Comparison of ENCODE assay signal across 24 cellular contexts in the genomic region with DNA sequence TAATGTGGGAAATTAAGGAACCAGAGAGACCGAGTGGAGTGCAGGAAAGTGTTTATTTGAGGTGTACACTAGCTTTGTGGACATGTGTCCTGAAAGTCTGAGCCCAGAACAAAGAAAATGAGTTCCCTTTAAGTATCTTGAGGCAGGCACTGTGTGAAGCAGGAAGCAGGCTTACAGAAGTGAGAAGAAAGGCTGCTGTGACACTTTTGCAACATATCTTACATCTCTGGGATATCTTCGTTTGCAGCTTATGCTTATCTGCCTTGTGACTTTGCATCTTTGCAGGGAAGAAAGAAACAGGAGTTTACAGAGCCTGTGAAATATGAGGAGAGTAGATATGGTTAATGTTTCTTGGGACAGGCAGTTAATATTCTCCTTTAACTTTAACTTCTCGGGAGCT.
"Had no signal": no experiment of that assay in that cellular context is flagged by ENCODE, and none has a peak within 500 bp of the region (broad histone marks: within the 10 kb centered on the region; RNA-seq: fewer than 3 reads in every experiment).

No MANE protein-coding gene starts in this region.

- H3K4me3 Mint-ChIP-seq: dendritic cell treated with granulocyte-macrophage colony-stimulating factor and Interleukin-4, amounts not matched to agents 40 ng/mL and 50 ng/mL, for 4 days; naive thymus-derived CD4-positive, alpha-beta T cell; nephron; neural progenitor cell; stimulated activated naive CD8-positive, alpha-beta T cell treated with anti-CD3 and anti-CD28 coated beads, Interleukin-15, amount 100 ng/mL, for 72 hours had no signal

- H3K4me1 Mint-ChIP-seq: nephron; neural progenitor cell; stimulated activated naive CD8-positive, alpha-beta T cell treated with anti-CD3 and anti-CD28 coated beads, Interleukin-15, amount 100 ng/mL, for 72 hours had no signal

- H3K36me3 Mint-ChIP-seq: naive thymus-derived CD4-positive, alpha-beta T cell; neural progenitor cell had no signal

- ATAC-seq: heart right ventricle; left cardiac atrium; left lung; naive thymus-derived CD4-positive, alpha-beta T cell; right lobe of liver; stimulated activated naive CD8-positive, alpha-beta T cell treated with anti-CD3 and anti-CD28 coated beads, Interleukin-15, amount 100 ng/mL, for 72 hours; upper lobe of right lung had no signal

- H3K27me3 Mint-ChIP-seq: dendritic cell treated with granulocyte-macrophage colony-stimulating factor and Interleukin-4, amounts not matched to agents 40 ng/mL and 50 ng/mL, for 4 days; progenitor cell of endocrine pancreas; stimulated activated naive CD8-positive, alpha-beta T cell treated with anti-CD3 and anti-CD28 coated beads, Interleukin-15, amount 100 ng/mL, for 72 hours had no signal

- H3K27ac Mint-ChIP-seq: dendritic cell treated with granulocyte-macrophage colony-stimulating factor and Interleukin-4, amounts not matched to agents 40 ng/mL and 50 ng/mL, for 4 days; naive thymus-derived CD4-positive, alpha-beta T cell; nephron; neural progenitor cell; progenitor cell of endocrine pancreas had no signal

- DNase-seq: effector CD8-positive, alpha-beta T cell; esophagus squamous epithelium; foreskin melanocyte; glutamatergic neuron; heart right ventricle; hippocampal formation; left cardiac atrium; left lung; mesenchymal stem cell; midbrain; naive thymus-derived CD4-positive, alpha-beta T cell; right lobe of liver; small intestine; stimulated activated CD4-positive, alpha-beta T cell treated with anti-CD3 and anti-CD28 coated beads, Interleukin-15, amount 100 ng/mL, for 24 hours; stimulated activated CD4-positive, alpha-beta T cell treated with anti-CD3 and anti-CD28 coated beads, Interleukin-2, amount 100 ng/mL, for 48 hours; stimulated activated naive CD4-positive, alpha-beta T cell; stimulated activated naive CD8-positive, alpha-beta T cell treated with anti-CD3 and anti-CD28 coated beads, Interleukin-15, amount 100 ng/mL, for 72 hours; transverse colon; upper lobe of right lung; uterus had no signal

- H3K9me3 Mint-ChIP-seq: dendritic cell treated with granulocyte-macrophage colony-stimulating factor and Interleukin-4, amounts not matched to agents 40 ng/mL and 50 ng/mL, for 4 days; naive thymus-derived CD4-positive, alpha-beta T cell; nephron; neural progenitor cell; stimulated activated naive CD8-positive, alpha-beta T cell treated with anti-CD3 and anti-CD28 coated beads, Interleukin-15, amount 100 ng/mL, for 72 hours had no signal
